ENCODE assay signal across 21 cellular contexts in the genomic region with DNA sequence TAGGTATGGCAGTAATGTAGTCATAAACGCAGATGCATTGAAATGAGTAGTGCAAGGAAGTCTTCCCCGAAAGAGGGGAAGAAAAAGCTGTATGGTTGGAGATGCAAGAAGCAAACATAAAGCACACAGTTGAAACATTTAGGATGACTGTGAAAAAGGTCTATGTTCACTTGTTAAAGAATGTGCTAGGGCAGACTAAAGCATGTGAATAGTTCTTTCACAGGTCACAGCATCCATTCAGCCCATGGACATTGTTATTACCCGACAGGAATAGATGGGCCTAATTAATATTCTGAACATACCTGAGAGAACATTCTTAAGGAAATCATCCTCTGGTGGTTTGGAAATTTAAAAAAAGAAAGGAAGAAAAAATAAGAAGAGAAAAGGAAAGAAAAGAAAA.
"Had no signal": no experiment of that assay in that cellular context is flagged by ENCODE, and none has a peak within 500 bp of the region (broad histone marks: within the 10 kb centered on the region; RNA-seq: fewer than 3 reads in every experiment).

No MANE protein-coding gene starts in this region.

- H3K27ac Mint-ChIP-seq: activated CD4-positive, alpha-beta memory T cell treated with anti-CD3 and anti-CD28 coated beads for 36 hours; activated CD4-positive, alpha-beta T cell treated with anti-CD3 and anti-CD28 coated beads, Interleukin-2, amount 10 ng/mL, durations not matched to agents 7 days and 5 days; activated naive CD4-positive, alpha-beta T cell treated with anti-CD3 and anti-CD28 coated beads, Interleukin-2, amount 50 U/mL, for 72 hours; activated naive CD8-positive, alpha-beta T cell treated with anti-CD3 and anti-CD28 coated beads, Interleukin-2, amount 50 U/mL, for 24 hours; T-cell had no signal

- H3K27me3 Mint-ChIP-seq: activated CD4-positive, alpha-beta memory T cell treated with anti-CD3 and anti-CD28 coated beads for 36 hours; activated CD4-positive, alpha-beta T cell treated with anti-CD3 and anti-CD28 coated beads, Interleukin-2, amount 10 ng/mL, durations not matched to agents 7 days and 5 days; activated naive CD8-positive, alpha-beta T cell treated with anti-CD3 and anti-CD28 coated beads, Interleukin-2, amount 50 U/mL, for 24 hours; T-cell had no signal

- H3K4me1 Mint-ChIP-seq: activated CD4-positive, alpha-beta T cell treated with anti-CD3 and anti-CD28 coated beads, Interleukin-2, amount 10 ng/mL, durations not matched to agents 7 days and 5 days; activated naive CD8-positive, alpha-beta T cell treated with anti-CD3 and anti-CD28 coated beads, Interleukin-2, amount 50 U/mL, for 24 hours; T-cell had no signal

- H3K4me3 ChIP-seq: SK-N-MC had no signal

- H3K36me3 Mint-ChIP-seq: activated CD4-positive, alpha-beta memory T cell treated with anti-CD3 and anti-CD28 coated beads for 36 hours; activated naive CD4-positive, alpha-beta T cell treated with anti-CD3 and anti-CD28 coated beads, Interleukin-2, amount 50 U/mL, for 72 hours; T-cell had no signal

- ATAC-seq: activated naive CD4-positive, alpha-beta T cell treated with anti-CD3 and anti-CD28 coated beads, Interleukin-2, amount 50 U/mL, for 72 hours; activated naive CD8-positive, alpha-beta T cell treated with anti-CD3 and anti-CD28 coated beads, Interleukin-2, amount 50 U/mL, for 24 hours; activated T-cell treated with anti-CD3 and anti-CD28 coated beads, Interleukin-2, amount 50 U/mL, for 4 hours; T-cell had no signal

- H3K9me3 Mint-ChIP-seq: activated CD4-positive, alpha-beta T cell treated with anti-CD3 and anti-CD28 coated beads, Interleukin-2, amount 10 ng/mL, durations not matched to agents 7 days and 5 days; activated naive CD8-positive, alpha-beta T cell treated with anti-CD3 and anti-CD28 coated beads, Interleukin-2, amount 50 U/mL, for 24 hours; activated T-cell treated with anti-CD3 and anti-CD28 coated beads, Interleukin-2, amount 50 U/mL, for 4 hours had no signal

- H3K4me3 Mint-ChIP-seq: activated CD4-positive, alpha-beta memory T cell treated with anti-CD3 and anti-CD28 coated beads for 36 hours; activated CD4-positive, alpha-beta T cell treated with anti-CD3 and anti-CD28 coated beads, Interleukin-2, amount 10 ng/mL, durations not matched to agents 7 days and 5 days; activated naive CD8-positive, alpha-beta T cell treated with anti-CD3 and anti-CD28 coated beads, Interleukin-2, amount 50 U/mL, for 24 hours; activated T-cell treated with anti-CD3 and anti-CD28 coated beads, Interleukin-2, amount 50 U/mL, for 4 hours; T-cell had no signal

- DNase-seq: activated CD4-positive, alpha-beta memory T cell treated with anti-CD3 and anti-CD28 coated beads for 36 hours; activated CD4-positive, alpha-beta T cell treated with anti-CD3 and anti-CD28 coated beads, Interleukin-2, amount 10 ng/mL, durations not matched to agents 7 days and 5 days; activated CD4-positive, CD25-positive, alpha-beta regulatory T cell; activated CD8-positive, alpha-beta memory T cell treated with anti-CD3 and anti-CD28 coated beads for 24 hours; activated effector memory CD4-positive, alpha-beta T cell treated with anti-CD3 and anti-CD28 coated beads, Interleukin-2, amount 50 U/mL, for 16 hours; activated naive CD4-positive, alpha-beta T cell treated with Interleukin-2 at 50 U/mL for 16 hours; activated naive CD8-positive, alpha-beta T cell treated with anti-CD3 and anti-CD28 coated beads, Interleukin-2, amount 50 U/mL, for 24 hours; activated T-cell treated with anti-CD3 and anti-CD28 coated beads, Interleukin-2, amount 50 U/mL, for 4 hours; amniotic stem cell; cerebellar nuclear complex; Kasumi-1; NCI-H1048; NCI-H1930; NCI-H2107; NCI-H524 treated with DMSO at 0.1 percent for 48 hours; NCI-H748 treated with DMSO at 0.1 percent for 48 hours; T-cell; T-helper 2 cell; T1000 had no signal

- H3K27ac ChIP-seq: SK-N-MC had no signal
